Comparison of ENCODE assay signal across 21 cellular contexts in genomic region chr1:50285994-50286393, GRCh38.
"Had no signal": no experiment of that assay in that cellular context is flagged by ENCODE, and none has a peak within 500 bp of the region (broad histone marks: within the 10 kb centered on the region; RNA-seq: fewer than 3 reads in every experiment).

No MANE protein-coding gene starts in this region.

- H3K4me3 ChIP-seq: MG63, SJSA1, SK-N-MC had no signal

- DNase-seq: IMR-90, Karpas-422, KG1, MG63, NCI-H1092, NCI-H1105 treated with DMSO at 0.1 percent for 48 hours, NCI-H1417 treated with DMSO at 0.1 percent for 48 hours, NCI-H146, NCI-H1694 treated with DMSO at 0.1 percent for 48 hours, NCI-H1930, NCI-H2171, NCI-H226, NCI-H446, NCI-H510A, NCI-H524 treated with DMSO at 0.1 percent for 48 hours, NCI-H774, Right ventricle myocardium superior, RPMI8226, SIG-M5 had no signal
